ENCODE assay signal across 20 cellular contexts in the genomic region with DNA sequence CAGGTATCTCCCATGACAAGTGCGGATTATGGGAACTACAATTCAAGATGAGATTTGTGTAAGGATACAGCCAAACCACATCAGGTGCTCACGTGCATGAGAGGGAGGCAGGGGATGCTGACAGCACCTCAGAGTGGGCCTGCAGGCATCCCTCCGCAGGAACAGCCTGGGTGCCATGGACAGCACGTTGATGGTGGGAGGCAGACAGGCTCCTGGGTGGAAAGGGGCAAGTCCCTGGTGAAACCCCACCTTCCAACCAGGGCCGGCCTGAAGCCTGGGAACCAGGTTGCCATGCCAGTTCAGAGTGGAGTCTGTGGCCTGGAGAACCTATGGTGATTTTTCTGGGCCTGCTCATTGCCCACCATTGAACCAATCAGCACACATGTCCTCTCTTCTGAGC.
DNase-seq lines count a peak whose midpoint lies in the region; ATAC-seq, FAIRE-seq and TF ChIP-seq lines count a peak whose summit lies in the region.
"Had no signal": no experiment of that assay in that cellular context is flagged by ENCODE, and none has a peak within 500 bp of the region (broad histone marks: within the 10 kb centered on the region; RNA-seq: fewer than 3 reads in every experiment).

No MANE protein-coding gene starts in this region.

- intact Hi-C loops in kidney (cut with DNase I) (no loop called here), upper lobe of right lung (cut with DNase I) (no loop called here)

- peak overlapping the region; percentile 29 for H2AFZ ChIP-seq in neuronal stem cell (ENCODE audit: low read length)

- H4K8ac ChIP-seq in neuronal stem cell (ENCODE audit: low read depth, low read length) = no peak overlapping the region

- H2AK5ac ChIP-seq in neuronal stem cell (ENCODE audit: low read depth, low read length) = no peak overlapping the region

- H3K4me1 ChIP-seq in kidney (ENCODE audit: control insufficient read depth in 1 of 2, insufficient read depth in 1 of 2, low read depth in 1 of 2, low read length in 2 of 2) (no peaks in the 10 kb centered on the region), neuronal stem cell (ENCODE audit: control insufficient read depth in 2 of 2, insufficient read depth in 1 of 2, low read depth in 1 of 2, low read length in 2 of 2) (no peaks in the 10 kb centered on the region), upper lobe of right lung (no peaks in the 10 kb centered on the region)
- H3K4me1 ChIP-seq: A549; BLaER1 treated with 17β-estradiol and CSF1 and Interleukin-3, amounts not matched to agents 10 nM and 100 nM; Caco-2 had no signal

- H3K79me1 ChIP-seq in neuronal stem cell (ENCODE audit: low read depth, low read length) = no peaks in the 10 kb centered on the region

- H3K4me2 ChIP-seq in neuronal stem cell (ENCODE audit: insufficient read depth, low read length, poor library complexity, severe bottlenecking) = no peak overlapping the region
- H3K4me2 ChIP-seq: A549; BLaER1 treated with 17β-estradiol and CSF1 and Interleukin-3, amounts not matched to agents 10 nM and 100 nM had no signal

- DNase-seq in kidney (peak; percentile 60), neuronal stem cell (ENCODE audit: low spot score) (no peak), urothelium cell line (ENCODE audit: low spot score) (no peak), upper lobe of right lung (no peak)
- DNase-seq: AML-193; Caco-2; Calu3; CD4-positive, alpha-beta T cell; CD8-positive, alpha-beta T cell; DMS79 treated with DMSO at 0.1 percent for 48 hours; GF-D8 had no signal

- FAIRE-seq in kidney (lab: Jason Lieb, UNC) (no peak), urothelium cell line (lab: Jason Lieb, UNC) (peak; percentile 46)
- FAIRE-seq: A549, D721Med, G401.6, GM12891, GM19239 had no signal

- WGBS in neuronal stem cell (ENCODE audit: extremely low coverage in 2 of 2, insufficient read length in 2 of 2, insufficient replicate concordance in 1 of 2), 2 donors = no CpG with 5 or more reads among the region's 5 CpGs

- H3K9ac ChIP-seq in kidney (ENCODE audit: low read length in 2 of 2) (no peak overlapping the region), neuronal stem cell (ENCODE audit: low read depth, low read length, poor library complexity) (no peak overlapping the region)
- H3K9ac ChIP-seq: BLaER1 treated with 17β-estradiol and CSF1 and Interleukin-3, amounts not matched to agents 10 nM and 100 nM had no signal

- H3K27ac ChIP-seq in kidney (ENCODE audit: low read depth in 2 of 2, low read length in 2 of 2) (no peak overlapping the region), neuronal stem cell (replicated peaks; ENCODE audit: low read length) (no peak overlapping the region), upper lobe of right lung (no peak overlapping the region)
- H3K27ac ChIP-seq: 22Rv1; A549; BLaER1 treated with 17β-estradiol and CSF1 and Interleukin-3, amounts not matched to agents 10 nM and 100 nM; C4-2B had no signal

- H2BK5ac ChIP-seq in neuronal stem cell (ENCODE audit: low read length) = no peak overlapping the region

- no peak for TF ChIP-seq CTCF in kidney (IDR thresholded peaks at IDR 0.05; ENCODE audit: borderline replicate concordance, extremely low read depth, insufficient read depth)
- no peak for TF ChIP-seq CTCF in upper lobe of right lung (IDR thresholded peaks at IDR 0.05)

- H2BK12ac ChIP-seq in neuronal stem cell (ENCODE audit: low read length) = no peak overlapping the region

- H3K27me3 ChIP-seq in neuronal stem cell (ENCODE audit: control insufficient read depth in 3 of 3, insufficient read depth in 3 of 3, low read depth in 1 of 3, low read length in 3 of 3) (no peaks in the 10 kb centered on the region), upper lobe of right lung (no peaks in the 10 kb centered on the region)
- H3K27me3 ChIP-seq: BLaER1 treated with 17β-estradiol and CSF1 and Interleukin-3, amounts not matched to agents 10 nM and 100 nM had no signal

- no peak overlapping the region for H2BK120ac ChIP-seq in neuronal stem cell (ENCODE audit: low read depth, low read length)

- H3K4ac ChIP-seq in neuronal stem cell (ENCODE audit: low read length) = no peak overlapping the region

- H4K91ac ChIP-seq in neuronal stem cell (ENCODE audit: low read depth, low read length, poor library complexity) = no peak overlapping the region

- H2BK15ac ChIP-seq in neuronal stem cell (ENCODE audit: low read length) = no peak overlapping the region

- H3K4me3 ChIP-seq in kidney (ENCODE audit: low read length in 2 of 2) = no peak overlapping the region
- no peak overlapping the region for H3K4me3 ChIP-seq in neuronal stem cell (ENCODE audit: low read length in 2 of 2)
- no peak overlapping the region for H3K4me3 ChIP-seq in upper lobe of right lung
- H3K4me3 ChIP-seq: A549; BLaER1 treated with 17β-estradiol and CSF1 and Interleukin-3, amounts not matched to agents 10 nM and 100 nM had no signal

- H3K36me3 ChIP-seq in kidney (ENCODE audit: control insufficient read depth in 1 of 2, insufficient read depth in 2 of 2, low read length in 2 of 2) = no peaks in the 10 kb centered on the region
- no peaks in the 10 kb centered on the region for H3K36me3 ChIP-seq in neuronal stem cell (replicated peaks in 1 of 2; ENCODE audit: control insufficient read depth in 2 of 2, insufficient read depth in 2 of 2, low read length in 2 of 2)
- H3K36me3 ChIP-seq in upper lobe of right lung = no peaks in the 10 kb centered on the region
- H3K36me3 ChIP-seq: BLaER1 treated with 17β-estradiol and CSF1 and Interleukin-3, amounts not matched to agents 10 nM and 100 nM had no signal

- H3K23ac ChIP-seq in neuronal stem cell (ENCODE audit: low read depth, low read length, poor library complexity) = peak overlapping the region; percentile 47

- H3K9me3 ChIP-seq in kidney (ENCODE audit: control insufficient read depth in 1 of 2, low read length in 2 of 2) (peaks cover 0 to 2% of the 10 kb centered on the region in 2 donors), neuronal stem cell (replicated peaks in 1 of 2; ENCODE audit: control insufficient read depth in 2 of 2, insufficient read depth in 1 of 2, low read depth in 1 of 2, low read length in 2 of 2) (no peaks in the 10 kb centered on the region), upper lobe of right lung (no peaks in the 10 kb centered on the region)
- H3K9me3 ChIP-seq: A549, Caco-2 had no signal

- no peak overlapping the region for H3K14ac ChIP-seq in neuronal stem cell (ENCODE audit: low read length)

- ATAC-seq in upper lobe of right lung (no peak), HG03039 (IDR thresholded peaks at IDR 0.05; ENCODE audit: unreplicated experiment) (no peak)
- ATAC-seq: A549; CD8-positive, alpha-beta T cell had no signal

- H3K18ac ChIP-seq in neuronal stem cell (ENCODE audit: low read length) = peak overlapping the region; percentile 72
